In genomic region chr1:203954788-203955552, GRCh38 we compare ENCODE assay signal across 1 cellular context.
TF ChIP-seq lines count a peak whose summit lies in the region.

No MANE protein-coding gene starts in this region.

TF ChIP-seq in GM23338, 12 proteins besides CTCF, POLR2A, EP300 and RAD21 (continued from another document):
- TF ChIP-seq ZNF462 (CRISPR knock-in tag; IDR thresholded peaks at IDR 0.05) (no peak), STAT1 (IDR thresholded peaks at IDR 0.05; ENCODE audit: unreplicated experiment) (no peak), NANOG (IDR thresholded peaks at IDR 0.05; ENCODE audit: borderline replicate concordance) (no peak), ZNF331 (CRISPR knock-in tag; IDR thresholded peaks at IDR 0.05; ENCODE audit: low read depth) (no peak), JUNB (IDR thresholded peaks at IDR 0.05; ENCODE audit: unreplicated experiment) (no peak), EZH2phosphoT487 (IDR thresholded peaks at IDR 0.05; ENCODE audit: unreplicated experiment) (no peak), EZH2 (IDR thresholded peaks at IDR 0.05; ENCODE audit: low read depth, unreplicated experiment) (no peak), ZNF114 (CRISPR knock-in tag; IDR thresholded peaks at IDR 0.05) (no peak), POLR2AphosphoS5 (IDR thresholded peaks at IDR 0.05; ENCODE audit: low read depth) (no peak), ETS1 (IDR thresholded peaks at IDR 0.05) (no peak)
TF ChIP-seq in GM23338: peak in this region for 0.
